8 cellular contexts compared by ENCODE assay signal in genomic region chrX:119427024-119427794, GRCh38. TPM values are rescaled to one million over a fixed set of nuclear protein-coding genes. Genes with fewer than 3 reads are reported as not detected.
DNase-seq lines count a peak whose midpoint lies in the region; ATAC-seq and TF ChIP-seq lines count a peak whose summit lies in the region.

No MANE protein-coding gene starts in this region.

- no peaks in the 10 kb centered on the region for H3K9me2 ChIP-seq in DOHH2 (replicated peaks; ENCODE audit: control insufficient read depth, low read length)

- peak overlapping the region; percentile 55 to 68 for H3K27ac Mint-ChIP-seq in effector memory CD8-positive, alpha-beta T cell

- TF ChIP-seq CTCF in DOHH2 (IDR thresholded peaks at IDR 0.05; ENCODE audit: low read depth, low read length, poor library complexity, severe bottlenecking) (no peak), GM20000 (IDR thresholded peaks at IDR 0.05; ENCODE audit: extremely low read depth, missing control alignments) (no peak)

- H3K9me3 Mint-ChIP-seq in effector memory CD8-positive, alpha-beta T cell: no peaks in the 10 kb centered on the region

- H3K4me3 ChIP-seq in DOHH2 (ENCODE audit: low read length): no peak overlapping the region
- H3K4me3 ChIP-seq in Jurkat, Clone E6-1 (ENCODE audit: low read length): peak overlapping the region; percentile 16

- no peaks in the 10 kb centered on the region for H3K79me2 ChIP-seq in DOHH2 (ENCODE audit: control insufficient read depth, low read length)

- H3K27ac ChIP-seq in DOHH2 (ENCODE audit: low read depth, low read length) (no peak overlapping the region), substantia nigra (ENCODE audit: low read depth, low read length, poor library complexity, severe bottlenecking) (peak overlapping the region; percentile 21)

- H3K4me3 Mint-ChIP-seq in effector memory CD8-positive, alpha-beta T cell: peak overlapping the region in 1 of 2 donors; percentile 7

- H3K4me1 ChIP-seq in DOHH2 (ENCODE audit: control insufficient read depth, low read length): peaks cover 22% of the 10 kb centered on the region

- no peaks in the 10 kb centered on the region for H3K9me3 ChIP-seq in DOHH2 (ENCODE audit: control insufficient read depth, insufficient read depth, low read length)

- no peaks in the 10 kb centered on the region for H3K36me3 ChIP-seq in DOHH2 (ENCODE audit: control insufficient read depth, low read length)

- no peaks in the 10 kb centered on the region for H3F3A ChIP-seq in DOHH2 (ENCODE audit: control insufficient read depth, insufficient read depth)

- DNase-seq in GM20000 (ENCODE audit: low spot score) (peak; percentile 38), substantia nigra (lab: John Stamatoyannopoulos, UW) (peak in 33 of 49 donors; percentile 0 to 38 (median 10)), T1000 (lab: John Stamatoyannopoulos, UW) (no peak), NCI-H345 treated with DMSO at 0.1 percent for 48 hours (lab: John Stamatoyannopoulos, UW; ENCODE audit: unreplicated experiment) (no peak), DMS153 treated with DMSO at 0.1 percent for 48 hours (lab: John Stamatoyannopoulos, UW; ENCODE audit: unreplicated experiment) (no peak)
- DNase-seq in Jurkat, Clone E6-1 (ENCODE audit: low read depth, low spot score): peak; percentile 84
- DNase-seq in effector memory CD8-positive, alpha-beta T cell: no peak

- peaks cover 3 to 7% of the 10 kb centered on the region in 2 donors for H3K4me1 Mint-ChIP-seq in effector memory CD8-positive, alpha-beta T cell (ENCODE audit: low read depth in 2 of 2)

- H3K27me3 Mint-ChIP-seq in effector memory CD8-positive, alpha-beta T cell: no peaks in the 10 kb centered on the region

- H3K27me3 ChIP-seq in DOHH2 (ENCODE audit: control insufficient read depth, low read length): no peaks in the 10 kb centered on the region

- H4K20me1 ChIP-seq in DOHH2 (ENCODE audit: control insufficient read depth, insufficient read depth, low read depth, low read length): no peaks in the 10 kb centered on the region

- peak overlapping the region; percentile 14 for H3K4me2 ChIP-seq in DOHH2 (ENCODE audit: low read length)

- H3K36me3 Mint-ChIP-seq in effector memory CD8-positive, alpha-beta T cell (ENCODE audit: insufficient read depth): peaks cover 7% of the 10 kb centered on the region

- peak; percentile 41 for ATAC-seq in effector memory CD8-positive, alpha-beta T cell (replicated peaks)

RNA-seq across cellular contexts. Expression of gene SLC25A43, which starts 28.1 kb away (rescaled TPM):
- polyA plus RNA-seq in Jurkat, Clone E6-1 (2012; ENCODE audit: insufficient read depth, insufficient read length): 21.4 TPM

RNA-seq across cellular contexts. Expression of gene SLC25A5, which starts 41.0 kb away (rescaled TPM):
- polyA plus RNA-seq in Jurkat, Clone E6-1 (2012; ENCODE audit: insufficient read depth, insufficient read length): 686 TPM

Comparison
In these comparisons a context has a peak if more than half of its experiments do, and no peak if none do; other contexts are left out.
1. DNase-seq: peak in GM20000 (single experiment), Jurkat, Clone E6-1 (single experiment) and substantia nigra (33 of 49); none in effector memory CD8-positive, alpha-beta T cell (0 of 3), T1000 (single experiment), NCI-H345 treated with DMSO at 0.1 percent for 48 hours (single experiment) and DMS153 treated with DMSO at 0.1 percent for 48 hours (single experiment).